In the genomic region with DNA sequence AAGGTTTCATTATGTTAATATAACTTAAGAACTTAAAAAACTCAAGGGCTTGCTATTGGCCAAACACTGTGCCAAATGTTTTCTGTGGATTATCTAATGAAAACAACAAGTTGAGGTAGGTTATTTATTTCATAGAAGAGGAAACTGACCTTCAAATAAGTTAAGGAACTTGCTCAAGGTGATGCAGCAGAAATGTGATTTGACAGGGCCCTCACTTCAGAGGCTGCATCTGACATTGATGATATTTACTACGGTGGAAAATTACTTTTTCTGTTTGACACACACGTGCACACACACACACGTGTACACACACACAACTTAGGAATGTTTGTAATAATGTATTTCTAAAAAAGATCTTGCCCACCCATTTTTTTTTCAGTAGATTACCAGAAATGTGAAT, we compare ENCODE assay signal across 18 cellular contexts.
DNase-seq lines count a peak whose midpoint lies in the region; ATAC-seq, FAIRE-seq and TF ChIP-seq lines count a peak whose summit lies in the region.
"Had no signal": no experiment of that assay in that cellular context is flagged by ENCODE, and none has a peak within 500 bp of the region (broad histone marks: within the 10 kb centered on the region; RNA-seq: fewer than 3 reads in every experiment).

No MANE protein-coding gene starts in this region.

- peak overlapping the region; percentile 98 for H3K27ac ChIP-seq in neutrophil

- TF ChIP-seq CTCF in neutrophil (IDR thresholded peaks at IDR 0.05) = no peak

- H3K4me3 Mint-ChIP-seq in activated naive CD4-positive, alpha-beta T cell treated with anti-CD3 and anti-CD28 coated beads, Interleukin-2, amount 50 U/mL, for 24 hours = no peak overlapping the region
- no peak overlapping the region for H3K4me3 Mint-ChIP-seq in T-cell
- H3K4me3 Mint-ChIP-seq: CD8-positive, alpha-beta T cell had no signal

- H3K36me3 ChIP-seq in neutrophil = no peaks in the 10 kb centered on the region

- TF ChIP-seq POLR2A in GM12892 (IDR thresholded peaks at IDR 0.05; ENCODE audit: low read depth, low read length) = no peak

- no peaks in the 10 kb centered on the region for H3K9me3 ChIP-seq in neutrophil

- peaks cover 40 to 41% of the 10 kb centered on the region in 2 experiments for H3K4me1 ChIP-seq in neutrophil (ENCODE audit: control insufficient read depth in 1 of 2, insufficient read depth in 1 of 2, low read depth in 1 of 2, low read length in 1 of 2)

- peak overlapping the region; percentile 0 to 5 for H3K4me3 ChIP-seq in neutrophil (ENCODE audit: low read depth in 1 of 2, low read length in 1 of 2)

- H3K36me3 Mint-ChIP-seq in activated naive CD4-positive, alpha-beta T cell treated with anti-CD3 and anti-CD28 coated beads, Interleukin-2, amount 50 U/mL, for 24 hours = no peaks in the 10 kb centered on the region
- no peaks in the 10 kb centered on the region for H3K36me3 Mint-ChIP-seq in T-cell
- H3K36me3 Mint-ChIP-seq: CD8-positive, alpha-beta T cell had no signal

- H3K27me3 ChIP-seq in neutrophil = no peaks in the 10 kb centered on the region

- no peaks in the 10 kb centered on the region for H3K27me3 Mint-ChIP-seq in activated naive CD4-positive, alpha-beta T cell treated with anti-CD3 and anti-CD28 coated beads, Interleukin-2, amount 50 U/mL, for 24 hours
- no peaks in the 10 kb centered on the region for H3K27me3 Mint-ChIP-seq in T-cell

- ATAC-seq in T-cell (replicated peaks in 1 of 4) (no peak), HG02588 (IDR thresholded peaks at IDR 0.05; ENCODE audit: unreplicated experiment) (no peak), GM18907 (IDR thresholded peaks at IDR 0.05; ENCODE audit: unreplicated experiment) (no peak), HG03039 (IDR thresholded peaks at IDR 0.05; ENCODE audit: unreplicated experiment) (no peak)

- peaks cover 33% of the 10 kb centered on the region for H3K4me1 Mint-ChIP-seq in activated naive CD4-positive, alpha-beta T cell treated with anti-CD3 and anti-CD28 coated beads, Interleukin-2, amount 50 U/mL, for 24 hours
- peaks cover 12 to 57% (median 43%) of the 10 kb centered on the region in 3 donors for H3K4me1 Mint-ChIP-seq in T-cell

- no peak for DNase-seq in activated naive CD4-positive, alpha-beta T cell (lab: John Stamatoyannopoulos, UW)
- DNase-seq in GM12892 (ENCODE audit: insufficient read length) (no peak), T-cell (no peak)
- DNase-seq: CD8-positive, alpha-beta T cell; DND-41; IMR-90; NCI-H1436 treated with DMSO at 0.1 percent for 48 hours; NCI-H2081 treated with DMSO at 0.1 percent for 48 hours; NCI-H345; NCI-H526 treated with DMSO at 0.1 percent for 48 hours; NK-92 treated with Interleukin-12 subunit alpha and Interleukin-12 subunit beta, amount 100 ng/mL, for 24 hours had no signal

- FAIRE-seq in GM12892 (lab: Jason Lieb, UNC) = peak; percentile 46
- FAIRE-seq: A204.1, H54 had no signal

- H3K27ac Mint-ChIP-seq in activated naive CD4-positive, alpha-beta T cell treated with anti-CD3 and anti-CD28 coated beads, Interleukin-2, amount 50 U/mL, for 24 hours = peak overlapping the region; percentile 21
- H3K27ac Mint-ChIP-seq in T-cell = peak overlapping the region; percentile 9 to 17

- POLR2A ChIA-PET in T-cell (lab: Charles Lee) = interaction anchor here (0.6 to 1.4 kb wide), 6 partner anchors 16 to 527 kb away, joined by 3 to 4 read pairs (median 3); no protein-coding TSS in a partner anchor

- no peaks in the 10 kb centered on the region for H3K9me3 Mint-ChIP-seq in activated naive CD4-positive, alpha-beta T cell treated with anti-CD3 and anti-CD28 coated beads, Interleukin-2, amount 50 U/mL, for 24 hours
- no peaks in the 10 kb centered on the region for H3K9me3 Mint-ChIP-seq in T-cell
- H3K9me3 Mint-ChIP-seq: CD8-positive, alpha-beta T cell had no signal

- CTCF ChIA-PET in T-cell (lab: Charles Lee) = no interaction called here
